Comparison of ENCODE assay signal across 8 cellular contexts in the genomic region with DNA sequence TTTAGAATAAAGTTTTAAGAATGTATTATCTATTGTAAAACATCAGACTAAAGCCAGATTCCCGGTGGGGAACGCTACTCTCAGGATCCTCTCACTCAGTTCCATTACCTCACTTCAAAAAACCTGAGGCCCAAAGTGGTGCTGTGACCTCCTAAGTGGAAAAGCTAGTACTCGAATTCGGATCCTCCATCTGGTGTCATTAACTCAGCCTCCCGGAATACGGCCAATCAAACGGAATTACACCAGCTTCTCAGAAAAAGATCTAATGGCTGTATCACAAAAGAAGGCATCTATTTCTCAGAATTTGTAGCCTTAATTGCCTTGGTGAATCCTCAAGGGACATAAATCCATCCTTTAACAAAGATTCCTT.
DNase-seq lines count a peak whose midpoint lies in the region; TF ChIP-seq lines count a peak whose summit lies in the region.

No MANE protein-coding gene starts in this region.

- TF ChIP-seq CTCF in MM.1S (IDR thresholded peaks at IDR 0.05; ENCODE audit: low read length) (no peak), choroid plexus epithelial cell (conservative IDR thresholded peaks at IDR 0.05; ENCODE audit: low read depth, low read length) (no peak)

- peak overlapping the region; percentile 92 for H2AFZ ChIP-seq in MM.1S (ENCODE audit: low read length)

- H3K4me1 ChIP-seq in MM.1S (ENCODE audit: low read length) (peaks cover 6% of the 10 kb centered on the region; the same call in 1 of the 2 replicates), muscle layer of colon (ENCODE audit: insufficient read depth, low read length) (peaks cover 22% of the 10 kb centered on the region)

- H3K4me3 ChIP-seq in MM.1S (ENCODE audit: low read length) (peak overlapping the region; percentile 91), choroid plexus epithelial cell (ENCODE audit: low read depth, low read length) (peak overlapping the region; percentile 97), muscle layer of colon (ENCODE audit: low read depth in 1 of 2, low read length in 2 of 2) (peak overlapping the region; percentile 93 to 98)

- DNase-seq in NCI-H1436 (lab: John Stamatoyannopoulos, UW) (peak; percentile 37), NCI-H1436 treated with DMSO at 0.1 percent for 48 hours (lab: John Stamatoyannopoulos, UW) (no peak), MM.1S (peak; percentile 7), choroid plexus epithelial cell (ENCODE audit: low read depth) (no peak), NCI-H1694 treated with DMSO at 0.1 percent for 48 hours (lab: John Stamatoyannopoulos, UW) (no peak), GM19238 (ENCODE audit: insufficient read length, low spot score) (no peak), EL (no peak)

- no peaks in the 10 kb centered on the region for H3K27me3 ChIP-seq in MM.1S (replicated peaks; ENCODE audit: insufficient read depth, low read length)
- no peaks in the 10 kb centered on the region for H3K27me3 ChIP-seq in muscle layer of colon (ENCODE audit: control insufficient read depth in 1 of 2, insufficient read depth in 2 of 2, low read length in 2 of 2)

- H3K9me2 ChIP-seq in MM.1S (replicated peaks; ENCODE audit: insufficient read depth, low read length) = no peaks in the 10 kb centered on the region

- peaks cover 44% of the 10 kb centered on the region for H3K79me2 ChIP-seq in MM.1S (ENCODE audit: low read length)

- 0 out of 2 replicates have a peak, but pooled peaks cover 2% of the 10 kb centered on the region for H3F3A ChIP-seq in MM.1S (ENCODE audit: insufficient read depth, low read length)

- peak overlapping the region; percentile 76 for H3K4me2 ChIP-seq in MM.1S (ENCODE audit: low read depth, low read length)

- peak overlapping the region; percentile 93; the same call in 1 of the 2 replicates for H3K9ac ChIP-seq in MM.1S (ENCODE audit: low read length)
- H3K9ac ChIP-seq in muscle layer of colon (ENCODE audit: low read length) = peak overlapping the region; percentile 89

- H3K27ac ChIP-seq in MM.1S (ENCODE audit: low read length) (peak overlapping the region; percentile 75; the same call in 1 of the 2 replicates), muscle layer of colon (ENCODE audit: low read depth, low read length) (peak overlapping the region; percentile 94)

- no peaks in the 10 kb centered on the region for H4K20me1 ChIP-seq in MM.1S (ENCODE audit: insufficient read depth, low read length)

- H3K9me3 ChIP-seq in MM.1S (replicated peaks; ENCODE audit: insufficient read depth, low read length) (no peaks in the 10 kb centered on the region), muscle layer of colon (ENCODE audit: low read length) (no peaks in the 10 kb centered on the region)

- H3K36me3 ChIP-seq in MM.1S (replicated peaks; ENCODE audit: insufficient read depth, low read length) = no peaks in the 10 kb centered on the region
- H3K36me3 ChIP-seq in muscle layer of colon (ENCODE audit: insufficient read depth, low read length) = no peaks in the 10 kb centered on the region

Comparison
In these comparisons a context has a peak if more than half of its experiments do, and no peak if none do; other contexts are left out.
1. DNase-seq: peak in NCI-H1436 (single experiment) and MM.1S (single experiment); none in NCI-H1436 treated with DMSO at 0.1 percent for 48 hours (single experiment), choroid plexus epithelial cell (single experiment), NCI-H1694 treated with DMSO at 0.1 percent for 48 hours (single experiment), GM19238 (single experiment) and EL (single experiment).
2. Peak in every context shown above with its lines, with median percentiles within 50 percentile points of each other: H3K4me3 ChIP-seq.